Comparison of ENCODE assay signal across 29 cellular contexts in genomic region chr13:90205081-90205480, GRCh38.
"Had no signal": no experiment of that assay in that cellular context is flagged by ENCODE, and none has a peak within 500 bp of the region (broad histone marks: within the 10 kb centered on the region; RNA-seq: fewer than 3 reads in every experiment).

No MANE protein-coding gene starts in this region.

- H3K27me3 Mint-ChIP-seq: activated CD4-positive, alpha-beta T cell treated with anti-CD3 and anti-CD28 coated beads, Interleukin-2, amount 10 ng/mL, durations not matched to agents 7 days and 5 days; activated CD8-positive, alpha-beta T cell treated with anti-CD3 and anti-CD28 coated beads for 36 hours; activated naive CD8-positive, alpha-beta T cell; activated T-helper 17 cell treated with anti-CD3 and anti-CD28 coated beads, Interleukin-2, amount 50 U/mL, for 72 hours; central memory CD8-positive, alpha-beta T cell; dendritic cell treated with granulocyte-macrophage colony-stimulating factor and Interleukin-4, amounts not matched to agents 40 ng/mL and 50 ng/mL, for 4 days had no signal

- H3K27ac ChIP-seq: brain microvascular endothelial cell, cardiac muscle cell, coronary artery, dorsolateral prefrontal cortex, esophagus squamous epithelium, VCaP had no signal

- ATAC-seq: activated CD8-positive, alpha-beta T cell treated with anti-CD3 and anti-CD28 coated beads for 36 hours; activated T-cell treated with anti-CD3 and anti-CD28 coated beads, Interleukin-2, amount 50 U/mL, for 4 hours; activated T-helper 17 cell treated with anti-CD3 and anti-CD28 coated beads, Interleukin-2, amount 50 U/mL, for 72 hours; WTC11 had no signal

- H3K27ac Mint-ChIP-seq: activated CD4-positive, alpha-beta T cell treated with anti-CD3 and anti-CD28 coated beads, Interleukin-2, amount 10 ng/mL, durations not matched to agents 7 days and 5 days; activated CD8-positive, alpha-beta T cell treated with anti-CD3 and anti-CD28 coated beads for 36 hours; activated naive CD8-positive, alpha-beta T cell; activated T-helper 17 cell treated with anti-CD3 and anti-CD28 coated beads, Interleukin-2, amount 50 U/mL, for 72 hours; dendritic cell treated with granulocyte-macrophage colony-stimulating factor and Interleukin-4, amounts not matched to agents 40 ng/mL and 50 ng/mL, for 4 days; endodermal cell; WTC11 had no signal

- H3K4me3 ChIP-seq: cardiac muscle cell, coronary artery, dorsolateral prefrontal cortex, esophagus squamous epithelium had no signal

- H3K9me3 Mint-ChIP-seq: endodermal cell had no signal

- H3K36me3 Mint-ChIP-seq: activated naive CD8-positive, alpha-beta T cell; WTC11 had no signal

- H3K36me3 ChIP-seq: brain microvascular endothelial cell, cardiac muscle cell, esophagus squamous epithelium had no signal

- H3K4me1 ChIP-seq: esophagus squamous epithelium had no signal

- H3K27me3 ChIP-seq: brain microvascular endothelial cell, cardiac muscle cell, esophagus squamous epithelium had no signal

- H3K4me3 Mint-ChIP-seq: activated CD4-positive, alpha-beta T cell treated with anti-CD3 and anti-CD28 coated beads, Interleukin-2, amount 10 ng/mL, durations not matched to agents 7 days and 5 days; activated CD8-positive, alpha-beta T cell treated with anti-CD3 and anti-CD28 coated beads for 36 hours; activated naive CD8-positive, alpha-beta T cell; activated T-cell treated with anti-CD3 and anti-CD28 coated beads, Interleukin-2, amount 50 U/mL, for 4 hours; activated T-helper 17 cell treated with anti-CD3 and anti-CD28 coated beads, Interleukin-2, amount 50 U/mL, for 72 hours; central memory CD8-positive, alpha-beta T cell; dendritic cell treated with granulocyte-macrophage colony-stimulating factor and Interleukin-4, amounts not matched to agents 40 ng/mL and 50 ng/mL, for 4 days; endodermal cell; WTC11 had no signal

- DNase-seq: activated CD4-positive, alpha-beta T cell treated with anti-CD3 and anti-CD28 coated beads for 1 hour; activated CD4-positive, alpha-beta T cell treated with anti-CD3 and anti-CD28 coated beads for 4 hours; activated CD4-positive, alpha-beta T cell treated with anti-CD3 and anti-CD28 coated beads, Interleukin-2, amount 10 ng/mL, durations not matched to agents 7 days and 5 days; activated CD4-positive, alpha-beta T cell treated with anti-CD3 and anti-CD28 coated beads, Interleukin-2, amount 50 U/mL, for 4 hours; activated CD8-positive, alpha-beta memory T cell treated with anti-CD3 and anti-CD28 coated beads for 24 hours; activated CD8-positive, alpha-beta T cell treated with anti-CD3 and anti-CD28 coated beads for 36 hours; activated effector memory CD4-positive, alpha-beta T cell treated with Interleukin-2 at 50 U/mL for 16 hours; activated gamma-delta T cell treated with Interleukin-2 at 50 U/mL for 16 hours; activated naive CD4-positive, alpha-beta T cell treated with anti-CD3 and anti-CD28 coated beads, Interleukin-2, amount 50 U/mL, for 16 hours; activated naive CD4-positive, alpha-beta T cell treated with Interleukin-2 at 50 U/mL for 16 hours; activated T-cell treated with anti-CD3 and anti-CD28 coated beads, Interleukin-2, amount 50 U/mL, for 4 hours; amniotic stem cell; anterior cingulate cortex; brain microvascular endothelial cell; dorsolateral prefrontal cortex; effector memory CD4-positive, alpha-beta T cell; endodermal cell; esophagus squamous epithelium; head of caudate nucleus; T-helper 2 cell had no signal

- H3K4me1 Mint-ChIP-seq: activated CD4-positive, alpha-beta T cell treated with anti-CD3 and anti-CD28 coated beads, Interleukin-2, amount 10 ng/mL, durations not matched to agents 7 days and 5 days; activated T-helper 17 cell treated with anti-CD3 and anti-CD28 coated beads, Interleukin-2, amount 50 U/mL, for 72 hours; central memory CD8-positive, alpha-beta T cell; endodermal cell; WTC11 had no signal

- FAIRE-seq: astrocyte had no signal

- H3K9me3 ChIP-seq: esophagus squamous epithelium had no signal
